Comparison of ENCODE assay signal across 12 cellular contexts in the genomic region with DNA sequence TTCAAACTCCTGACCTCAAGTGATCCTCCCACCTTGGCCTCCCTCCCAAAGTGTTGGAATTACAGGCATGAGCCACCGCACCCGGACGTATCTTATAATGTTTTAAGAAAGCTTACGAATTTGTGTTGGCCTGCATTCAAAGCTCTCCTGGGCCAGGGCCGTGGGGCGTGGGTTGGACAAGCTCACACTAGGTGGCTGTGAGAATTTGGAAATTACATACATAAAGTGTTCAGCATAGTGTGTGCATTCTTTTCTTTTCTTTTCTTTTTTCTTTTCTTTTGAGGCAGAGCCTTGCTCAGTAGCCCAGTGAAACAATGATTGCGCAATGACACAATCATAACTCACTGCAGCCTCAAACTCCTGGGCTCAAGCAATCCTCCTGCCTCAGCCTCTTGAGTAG. TPM values are rescaled to one million over a fixed set of nuclear protein-coding genes. Genes with fewer than 3 reads are reported as not detected.
DNase-seq lines count a peak whose midpoint lies in the region; ATAC-seq and TF ChIP-seq lines count a peak whose summit lies in the region.
"Had no signal": no experiment of that assay in that cellular context is flagged by ENCODE, and none has a peak within 500 bp of the region (broad histone marks: within the 10 kb centered on the region; RNA-seq: fewer than 3 reads in every experiment).

No MANE protein-coding gene starts in this region.

- H3K4me3 ChIP-seq in mammary epithelial cell (replicated peaks in 1 of 3; ENCODE audit: insufficient read depth in 1 of 3, low read depth in 2 of 3, low read length in 3 of 3) (no peak overlapping the region), left lung (no peak overlapping the region)

- H3K27ac ChIP-seq in 22Rv1 (peak overlapping the region; percentile 50), mammary epithelial cell (ENCODE audit: insufficient read depth, low read depth, low read length) (peak overlapping the region; percentile 87), left lung (peak overlapping the region; percentile 85 to 90)

- CTCF ChIA-PET in mammary epithelial cell (lab: Charles Lee; ENCODE audit: low non-redundant PET) = no interaction called here

- no peak for TF ChIP-seq EP300 in Ishikawa (IDR thresholded peaks at IDR 0.05; ENCODE audit: borderline replicate concordance)

- no peak for TF ChIP-seq CTCF in 22Rv1 (IDR thresholded peaks at IDR 0.05)
- TF ChIP-seq CTCF in mammary epithelial cell (conservative IDR thresholded peaks at IDR 0.05 in 1 of 2, IDR thresholded peaks at IDR 0.05 in 1 of 2; ENCODE audit: extremely low read depth in 1 of 2, insufficient read depth in 1 of 2, low read depth in 1 of 2, low read length in 2 of 2) = no peak
- no peak for TF ChIP-seq CTCF in left lung (IDR thresholded peaks at IDR 0.05)

- 14% methylated on average over 7 of the region's 7 CpGs for WGBS in mammary epithelial cell (ENCODE audit: low coverage, missing lambda C conversion rate)

- ATAC-seq in left lung (no peak), GM18867 (IDR thresholded peaks at IDR 0.05; ENCODE audit: unreplicated experiment) (no peak)

- H3K36me3 ChIP-seq in mammary epithelial cell (ENCODE audit: insufficient read depth, low read length) (no peaks in the 10 kb centered on the region), left lung (no peaks in the 10 kb centered on the region)
- H3K36me3 ChIP-seq: BE2C had no signal

- dilution Hi-C loops in mammary epithelial cell (cut with HindIII; ENCODE audit: low sequenced_read_pairs) = loop anchor here (5.0 kb wide), 2 partner anchors 34 to 89 kb away; no protein-coding TSS in a partner anchor

- peaks cover 23% of the 10 kb centered on the region for H3K4me1 ChIP-seq in mammary epithelial cell (ENCODE audit: insufficient read depth, low read length)
- peaks cover 16 to 35% of the 10 kb centered on the region in 2 donors for H3K4me1 ChIP-seq in left lung
- H3K4me1 ChIP-seq: BE2C had no signal

- no peak overlapping the region for H3K4me2 ChIP-seq in mammary epithelial cell (ENCODE audit: insufficient read depth, low read depth, low read length)

- BruUV-seq in mammary epithelial cell (replicated peaks; lab: Mats Ljungman, UMichigan) = no TSS peak

- no peak overlapping the region for H3K9ac ChIP-seq in mammary epithelial cell (ENCODE audit: insufficient read depth, low read length)

- no peaks in the 10 kb centered on the region for H4K20me1 ChIP-seq in mammary epithelial cell (ENCODE audit: insufficient read depth, low read length)

- H3K9me3 ChIP-seq in mammary epithelial cell (replicated peaks; ENCODE audit: insufficient read depth, low read length) = no peaks in the 10 kb centered on the region
- no peaks in the 10 kb centered on the region for H3K9me3 ChIP-seq in left lung
- H3K9me3 ChIP-seq: BE2C had no signal

- DNase-seq in mammary epithelial cell (peak; percentile 80), left lung (no peak), NCI-H2081 (lab: John Stamatoyannopoulos, UW) (no peak), hepatic stellate cell (ENCODE audit: low spot score) (no peak), NAMALWA (ENCODE audit: low spot score) (no peak)
- DNase-seq: activated naive CD4-positive, alpha-beta T cell treated with anti-CD3 and anti-CD28 coated beads for 36 hours; BE2C; NCI-H524 treated with DMSO at 0.1 percent for 48 hours; stimulated activated CD4-positive, alpha-beta T cell treated with anti-CD3 and anti-CD28 coated beads, Interleukin-4, amount 100 ng/mL, for 4 hours had no signal

- no peak overlapping the region for H2AFZ ChIP-seq in mammary epithelial cell (ENCODE audit: low read depth, low read length)

- in situ Hi-C loops in mammary epithelial cell (cut with MboI; ENCODE audit: low sequenced_read_pairs in 2 of 2) = no loop called here

- no peak for TF ChIP-seq RAD21 in Ishikawa (IDR thresholded peaks at IDR 0.05; ENCODE audit: low read depth)

- peaks cover 13% of the 10 kb centered on the region for H3K79me2 ChIP-seq in mammary epithelial cell (ENCODE audit: insufficient read depth, low read length)

- H3K27me3 ChIP-seq in mammary epithelial cell (ENCODE audit: insufficient read depth, low read length) = no peaks in the 10 kb centered on the region
- H3K27me3 ChIP-seq in left lung = no peaks in the 10 kb centered on the region
- H3K27me3 ChIP-seq: BE2C had no signal

- intact Hi-C loops in mammary epithelial cell (cut with micrococcal nuclease) (no loop called here), left lung (cut with DNase I) (no loop called here)

TF ChIP-seq in Ishikawa, 13 proteins besides CTCF, POLR2A, EP300 and RAD21:
- TF ChIP-seq, protein P1, sequence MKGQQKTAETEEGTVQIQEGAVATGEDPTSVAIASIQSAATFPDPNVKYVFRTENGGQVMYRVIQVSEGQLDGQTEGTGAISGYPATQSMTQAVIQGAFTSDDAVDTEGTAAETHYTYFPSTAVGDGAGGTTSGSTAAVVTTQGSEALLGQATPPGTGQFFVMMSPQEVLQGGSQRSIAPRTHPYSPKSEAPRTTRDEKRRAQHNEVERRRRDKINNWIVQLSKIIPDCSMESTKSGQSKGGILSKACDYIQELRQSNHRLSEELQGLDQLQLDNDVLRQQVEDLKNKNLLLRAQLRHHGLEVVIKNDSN (IDR thresholded peaks at IDR 0.05) = no peak
- no peak for TF ChIP-seq YY1 (IDR thresholded peaks at IDR 0.05; ENCODE audit: low read depth)
- TF ChIP-seq REST (IDR thresholded peaks at IDR 0.05; ENCODE audit: low read depth) = no peak
- no peak for TF ChIP-seq TEAD4 (IDR thresholded peaks at IDR 0.05)
- TF ChIP-seq NFIC (IDR thresholded peaks at IDR 0.05) = peak; percentile 69
- TF ChIP-seq CEBPB (IDR thresholded peaks at IDR 0.05) = peak; percentile 100
- TF ChIP-seq CREB1 (IDR thresholded peaks at IDR 0.05; ENCODE audit: low read depth) = no peak
- no peak for TF ChIP-seq TCF12 (IDR thresholded peaks at IDR 0.05; ENCODE audit: low read depth)
- no peak for TF ChIP-seq FOXM1 (IDR thresholded peaks at IDR 0.05; ENCODE audit: borderline replicate concordance, low read depth)
- no peak for TF ChIP-seq ZBTB7A (IDR thresholded peaks at IDR 0.05; ENCODE audit: low read depth)
- TF ChIP-seq MAX (IDR thresholded peaks at IDR 0.05) = no peak
- no peak for TF ChIP-seq TAF1 (IDR thresholded peaks at IDR 0.05; ENCODE audit: low read depth)
- no peak for TF ChIP-seq EGR1 (IDR thresholded peaks at IDR 0.05)
TF ChIP-seq in Ishikawa: peak in this region for 2.

RNA-seq across cellular contexts. Expression of gene ZSWIM4, which starts 2.6 kb away (rescaled TPM):
- total RNA-seq in mammary epithelial cell (1 to 10 TPM; 3.2 to 5.4 TPM), left lung (10 to 100 TPM in 1 of 2 donors, 1 to 10 TPM in 1; 6.6 to 14.3 TPM)
- 1.3 TPM for polyA plus RNA-seq in mammary epithelial cell
- 1.8 TPM for polyA minus RNA-seq in mammary epithelial cell

RNA-seq across cellular contexts. Expression of gene C19orf53, which starts 23.6 kb away (rescaled TPM):
- total RNA-seq in mammary epithelial cell = 100 to 1,000 TPM in 1 of 2 donors, 10 to 100 TPM in 1; 37.3 to 109 TPM
- polyA plus RNA-seq in mammary epithelial cell = 190 TPM
- polyA minus RNA-seq in mammary epithelial cell = 178 TPM
- 10 to 100 TPM; 64.8 to 77.0 TPM for total RNA-seq in left lung

RNA-seq across cellular contexts. Expression of gene MRI1, which starts 33.5 kb away (rescaled TPM):
- total RNA-seq in mammary epithelial cell = 10 to 100 TPM; 29.0 to 36.7 TPM
- polyA plus RNA-seq in mammary epithelial cell = 32.6 TPM
- polyA minus RNA-seq in mammary epithelial cell = 23.5 TPM
- total RNA-seq in left lung = 10 to 100 TPM; 29.0 TPM
